In the genomic region with DNA sequence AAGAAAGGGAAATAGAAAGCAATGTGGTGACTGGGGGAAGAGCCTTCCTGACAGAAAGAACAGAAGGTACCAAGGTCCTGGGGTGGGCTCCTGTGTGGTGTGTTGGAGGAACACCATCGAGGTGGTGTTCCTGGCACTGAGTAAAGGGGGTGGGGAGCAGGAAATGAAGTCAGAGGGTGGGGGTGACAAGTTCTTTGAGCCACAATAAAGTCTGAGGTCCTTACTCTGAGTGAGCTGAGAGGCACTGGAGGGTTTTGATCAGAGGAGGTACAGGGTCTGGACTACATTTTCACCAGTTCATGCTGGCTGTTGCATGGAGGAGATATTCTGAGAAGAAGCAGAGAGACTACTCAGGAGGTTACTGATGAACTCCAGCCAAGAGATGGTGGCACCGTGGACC, we compare ENCODE assay signal across 12 cellular contexts.
DNase-seq lines count a peak whose midpoint lies in the region; ATAC-seq and TF ChIP-seq lines count a peak whose summit lies in the region.
"Had no signal": no experiment of that assay in that cellular context is flagged by ENCODE, and none has a peak within 500 bp of the region (broad histone marks: within the 10 kb centered on the region; RNA-seq: fewer than 3 reads in every experiment).

No MANE protein-coding gene starts in this region.

- no peaks in the 10 kb centered on the region for H3F3A ChIP-seq in MM.1S (ENCODE audit: insufficient read depth, low read length)

- no peaks in the 10 kb centered on the region for H4K20me1 ChIP-seq in MM.1S (ENCODE audit: insufficient read depth, low read length)

- H3K4me2 ChIP-seq in MM.1S (ENCODE audit: low read depth, low read length): no peak overlapping the region

- ATAC-seq in lower lobe of right lung (peak; percentile 23 to 34), HG03039 (IDR thresholded peaks at IDR 0.05; ENCODE audit: unreplicated experiment) (no peak), right lobe of liver (no peak)

- intact Hi-C loops in lower lobe of right lung (cut with DNase I): no loop called here
- intact Hi-C loops in right lobe of liver (cut with DNase I): no loop called here

- WGBS in right lobe of liver (ENCODE audit: insufficient coverage, low coverage, low lambda C conversion rate, missing lambda C conversion rate): 56% methylated on average over 2 of the region's 2 CpGs

- no peaks in the 10 kb centered on the region for H3K27me3 ChIP-seq in lower lobe of right lung (ENCODE audit: low read depth)
- H3K27me3 ChIP-seq in MM.1S (replicated peaks; ENCODE audit: insufficient read depth, low read length): no peaks in the 10 kb centered on the region
- H3K27me3 ChIP-seq in right lobe of liver: no peaks in the 10 kb centered on the region
- H3K27me3 ChIP-seq: cardiac muscle cell, neutrophil, tibial artery had no signal

- H3K79me2 ChIP-seq in MM.1S (ENCODE audit: low read length): no peaks in the 10 kb centered on the region

- no peaks in the 10 kb centered on the region for H3K9me2 ChIP-seq in MM.1S (replicated peaks; ENCODE audit: insufficient read depth, low read length)

- H3K9ac ChIP-seq in MM.1S (ENCODE audit: low read length): no peak overlapping the region

- H3K9me3 ChIP-seq in lower lobe of right lung (no peaks in the 10 kb centered on the region), MM.1S (replicated peaks; ENCODE audit: insufficient read depth, low read length) (no peaks in the 10 kb centered on the region), right lobe of liver (no peaks in the 10 kb centered on the region)
- H3K9me3 ChIP-seq: neutrophil, tibial artery had no signal

- H3K4me3 ChIP-seq in lower lobe of right lung (no peak overlapping the region), MM.1S (ENCODE audit: low read length) (no peak overlapping the region), right lobe of liver (no peak overlapping the region)
- H3K4me3 ChIP-seq: cardiac muscle cell, tibial artery had no signal

- TF ChIP-seq CTCF in lower lobe of right lung (IDR thresholded peaks at IDR 0.05) (no peak), MM.1S (IDR thresholded peaks at IDR 0.05; ENCODE audit: low read length) (no peak), right lobe of liver (IDR thresholded peaks at IDR 0.05) (no peak)

- no peak for TF ChIP-seq POLR2A in right lobe of liver (IDR thresholded peaks at IDR 0.05)

- H3K4me1 ChIP-seq in lower lobe of right lung (peaks cover 26% of the 10 kb centered on the region), MM.1S (ENCODE audit: low read length) (no peaks in the 10 kb centered on the region), right lobe of liver (no peaks in the 10 kb centered on the region)

- H3K27ac ChIP-seq in lower lobe of right lung: no peak overlapping the region
- H3K27ac ChIP-seq in MM.1S (ENCODE audit: low read length): no peak overlapping the region
- H3K27ac ChIP-seq in right lobe of liver: no peak overlapping the region
- H3K27ac ChIP-seq: cardiac muscle cell had no signal

- H3K36me3 ChIP-seq in lower lobe of right lung: no peaks in the 10 kb centered on the region
- H3K36me3 ChIP-seq in MM.1S (replicated peaks; ENCODE audit: insufficient read depth, low read length): no peaks in the 10 kb centered on the region
- no peaks in the 10 kb centered on the region for H3K36me3 ChIP-seq in right lobe of liver
- H3K36me3 ChIP-seq: cardiac muscle cell, tibial artery had no signal

- DNase-seq in stimulated activated naive CD4-positive, alpha-beta T cell treated with Interleukin-2 at 50 U/mL for 16 hours (lab: John Stamatoyannopoulos, UW): peak; percentile 48
- no peak for DNase-seq in stimulated activated naive CD4-positive, alpha-beta T cell (lab: John Stamatoyannopoulos, UW)
- peak; percentile 25 for DNase-seq in activated T-cell treated with anti-CD3 and anti-CD28 coated beads for 48 hours (ENCODE audit: low read depth)
- DNase-seq in lower lobe of right lung: no peak
- DNase-seq in MM.1S: no peak
- DNase-seq in foreskin melanocyte: no peak
- DNase-seq in right lobe of liver: no peak
- DNase-seq: NCI-H2029 treated with DMSO at 0.1 percent for 48 hours, tibial artery had no signal

- H2AFZ ChIP-seq in MM.1S (ENCODE audit: low read length): no peak overlapping the region

Comparison
In these comparisons a context has a peak if more than half of its experiments do, and no peak if none do; other contexts are left out.
1. DNase-seq: peak in stimulated activated naive CD4-positive, alpha-beta T cell treated with Interleukin-2 at 50 U/mL for 16 hours (single experiment) and activated T-cell treated with anti-CD3 and anti-CD28 coated beads for 48 hours (single experiment); none in stimulated activated naive CD4-positive, alpha-beta T cell (0 of 6), lower lobe of right lung (single experiment), MM.1S (single experiment), foreskin melanocyte (single experiment) and right lobe of liver (0 of 3).
2. ATAC-seq: peak in lower lobe of right lung (2 of 2); none in HG03039 (single experiment) and right lobe of liver (0 of 4).